In the genomic region with DNA sequence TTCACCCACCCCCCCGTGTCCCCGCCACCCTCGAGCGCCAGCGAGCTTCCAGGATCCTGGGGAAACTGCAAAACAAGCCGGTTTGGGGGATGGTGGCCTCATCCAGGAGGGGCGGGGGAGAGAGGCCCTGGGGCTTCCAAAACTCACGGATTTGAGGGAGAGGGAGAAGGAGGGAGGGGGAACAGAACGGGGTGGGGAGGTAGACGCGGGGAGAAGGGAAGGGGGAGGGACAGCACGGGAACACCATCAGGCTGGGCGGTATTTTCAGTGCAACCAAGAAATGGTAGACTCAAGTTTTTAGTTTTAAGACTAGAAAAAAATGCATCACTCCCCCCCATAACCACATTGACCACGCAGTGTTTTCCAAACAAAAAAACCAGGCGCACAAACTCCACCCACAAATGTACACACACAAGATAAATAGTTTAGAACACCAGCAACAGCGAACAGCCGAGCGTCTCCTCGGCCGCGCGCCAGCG, we compare ENCODE assay signal across 6 cellular contexts. TPM values are rescaled to one million over a fixed set of nuclear protein-coding genes. Genes with fewer than 3 reads are reported as not detected.
DNase-seq lines count a peak whose midpoint lies in the region; TF ChIP-seq lines count a peak whose summit lies in the region.

No MANE protein-coding gene starts in this region.

- H3K27me3 Mint-ChIP-seq in activated T-helper 2 cell treated with anti-CD3 and anti-CD28 coated beads, Interferon-gamma antibody, Interleukin-2, Interleukin-4, amounts not matched to agents 10 μg/mL and 5 μg/mL and 100 μg/mL, durations not matched to agents 14 hours and 24 hours and 36 hours (ENCODE audit: low read depth) = peaks cover 26% of the 10 kb centered on the region
- peaks cover 37% of the 10 kb centered on the region for H3K27me3 Mint-ChIP-seq in mesothelial cell of epicardium (ENCODE audit: low read depth)

- H3K9ac ChIP-seq in GM23248 = no peak overlapping the region

- intact Hi-C loops in activated T-helper 2 cell treated with anti-CD3 and anti-CD28 coated beads, Interferon-gamma antibody, Interleukin-2, Interleukin-4, amounts not matched to agents 10 μg/mL and 5 μg/mL and 100 μg/mL, durations not matched to agents 14 hours and 24 hours and 36 hours (cut with micrococcal nuclease) = no loop called here

- no peaks in the 10 kb centered on the region for H3F3A ChIP-seq in GM23248 (ENCODE audit: insufficient read depth)

- no peak for TF ChIP-seq CTCF in mesothelial cell of epicardium (IDR thresholded peaks at IDR 0.05; ENCODE audit: unreplicated experiment)

- DNase-seq in GM23248 (no peak), mesothelial cell of epicardium (ENCODE audit: low spot score in 2 of 2, unreplicated experiment in 2 of 2) (no peak), UCSD-AML1 (lab: John Stamatoyannopoulos, UW; ENCODE audit: unreplicated experiment) (no peak), G401 (ENCODE audit: low spot score) (no peak), OCI-M2 (lab: John Stamatoyannopoulos, UW; ENCODE audit: unreplicated experiment) (no peak)
- DNase-seq in activated T-helper 2 cell treated with anti-CD3 and anti-CD28 coated beads, Interferon-gamma antibody, Interleukin-2, Interleukin-4, amounts not matched to agents 10 μg/mL and 5 μg/mL and 100 μg/mL, durations not matched to agents 14 hours and 24 hours and 36 hours (ENCODE audit: low spot score) = no peak

- H3K4me2 ChIP-seq in GM23248 (ENCODE audit: unreplicated experiment) = peak overlapping the region; percentile 48

- no peaks in the 10 kb centered on the region for H3K4me1 ChIP-seq in GM23248 (ENCODE audit: insufficient read depth)

- WGBS in GM23248 (ENCODE audit: low coverage in 1 of 2, low lambda C conversion rate in 2 of 2, missing lambda C conversion rate in 2 of 2), 2 experiments = 0 to 4% methylated on average over 16 to 23 of the region's 23 CpGs

- no peaks in the 10 kb centered on the region for H3K36me3 Mint-ChIP-seq in activated T-helper 2 cell treated with anti-CD3 and anti-CD28 coated beads, Interferon-gamma antibody, Interleukin-2, Interleukin-4, amounts not matched to agents 10 μg/mL and 5 μg/mL and 100 μg/mL, durations not matched to agents 14 hours and 24 hours and 36 hours (ENCODE audit: low read depth)
- H3K36me3 Mint-ChIP-seq in mesothelial cell of epicardium = no peaks in the 10 kb centered on the region

- no peaks in the 10 kb centered on the region for H3K79me2 ChIP-seq in GM23248 (ENCODE audit: insufficient read depth)

- no peak overlapping the region for H3K27ac ChIP-seq in GM23248

- H2AFZ ChIP-seq in GM23248 = peak overlapping the region; percentile 38; the same call in 1 of the 2 replicates

- no peaks in the 10 kb centered on the region for H3K36me3 ChIP-seq in GM23248 (ENCODE audit: low read depth)

- H3K9me3 ChIP-seq in GM23248 (ENCODE audit: low read depth) = no peaks in the 10 kb centered on the region

- H3K4me3 ChIP-seq in GM23248 = peak overlapping the region; percentile 58

- peaks cover 9% of the 10 kb centered on the region for H3K4me1 Mint-ChIP-seq in activated T-helper 2 cell treated with anti-CD3 and anti-CD28 coated beads, Interferon-gamma antibody, Interleukin-2, Interleukin-4, amounts not matched to agents 10 μg/mL and 5 μg/mL and 100 μg/mL, durations not matched to agents 14 hours and 24 hours and 36 hours (ENCODE audit: low read depth)
- H3K4me1 Mint-ChIP-seq in mesothelial cell of epicardium = peaks cover 30% of the 10 kb centered on the region

- H4K20me1 ChIP-seq in GM23248 (ENCODE audit: insufficient read depth) = no peaks in the 10 kb centered on the region

- H3K4me3 Mint-ChIP-seq in activated T-helper 2 cell treated with anti-CD3 and anti-CD28 coated beads, Interferon-gamma antibody, Interleukin-2, Interleukin-4, amounts not matched to agents 10 μg/mL and 5 μg/mL and 100 μg/mL, durations not matched to agents 14 hours and 24 hours and 36 hours (ENCODE audit: low read depth) = peak overlapping the region; percentile 80
- peak overlapping the region; percentile 87 for H3K4me3 Mint-ChIP-seq in mesothelial cell of epicardium

- H3K27ac Mint-ChIP-seq in activated T-helper 2 cell treated with anti-CD3 and anti-CD28 coated beads, Interferon-gamma antibody, Interleukin-2, Interleukin-4, amounts not matched to agents 10 μg/mL and 5 μg/mL and 100 μg/mL, durations not matched to agents 14 hours and 24 hours and 36 hours = no peak overlapping the region
- H3K27ac Mint-ChIP-seq in mesothelial cell of epicardium = peak overlapping the region; percentile 85

- in situ Hi-C loops in GM23248 (cut with MboI) (no loop called here), G401 (cut with HindIII; ENCODE audit: low sequenced_read_pairs) (no loop called here)

- no peaks in the 10 kb centered on the region for H3K9me3 Mint-ChIP-seq in activated T-helper 2 cell treated with anti-CD3 and anti-CD28 coated beads, Interferon-gamma antibody, Interleukin-2, Interleukin-4, amounts not matched to agents 10 μg/mL and 5 μg/mL and 100 μg/mL, durations not matched to agents 14 hours and 24 hours and 36 hours
- no peaks in the 10 kb centered on the region for H3K9me3 Mint-ChIP-seq in mesothelial cell of epicardium

- peaks cover 41% of the 10 kb centered on the region for H3K27me3 ChIP-seq in GM23248 (replicated peaks; ENCODE audit: insufficient read depth)

- H3K9me2 ChIP-seq in GM23248 (ENCODE audit: insufficient read depth) = no peaks in the 10 kb centered on the region

RNA-seq across cellular contexts. Expression of a gene that starts 1.4 kb away (rescaled TPM):
- 0.32 TPM in 1 of 2 replicates, not detected in the other for total RNA-seq in GM23248 (2014; rRNA removed; shearing (Covaris generic))
- not detected in 2 replicates for polyA plus RNA-seq in GM23248 (2016; fragmentation: Nextera tagmentation; extraction: Ambion mirVana)
- total RNA-seq in activated T-helper 2 cell treated with anti-CD3 and anti-CD28 coated beads, Interferon-gamma antibody, Interleukin-2, Interleukin-4, amounts not matched to agents 10 μg/mL and 5 μg/mL and 100 μg/mL, durations not matched to agents 14 hours and 24 hours and 36 hours = 9.3 and 11.2 TPM in 2 replicates
- total RNA-seq in mesothelial cell of epicardium = 7.4 to 9.6 TPM (median 9.2 TPM) in 3 replicates
- total RNA-seq in G401 (2014; rRNA removed; shearing (Covaris generic)) = 6.3 and 6.7 TPM in 2 replicates

RNA-seq across cellular contexts. Expression of a gene that starts 23.1 kb away (rescaled TPM):
- 25.8 and 29.6 TPM in 2 replicates for total RNA-seq in GM23248 (2014; rRNA removed; shearing (Covaris generic))
- 4.1 and 5.0 TPM in 2 replicates for polyA plus RNA-seq in GM23248 (2016; fragmentation: Nextera tagmentation; extraction: Ambion mirVana)
- 17.2 and 17.5 TPM in 2 replicates for total RNA-seq in activated T-helper 2 cell treated with anti-CD3 and anti-CD28 coated beads, Interferon-gamma antibody, Interleukin-2, Interleukin-4, amounts not matched to agents 10 μg/mL and 5 μg/mL and 100 μg/mL, durations not matched to agents 14 hours and 24 hours and 36 hours
- 5.7 to 6.5 TPM (median 6.5 TPM) in 3 replicates for total RNA-seq in mesothelial cell of epicardium
- total RNA-seq in G401 (2014; rRNA removed; shearing (Covaris generic)) = 38.2 and 41.7 TPM in 2 replicates

RNA-seq across cellular contexts. Expression of a gene that starts 45.5 kb away (rescaled TPM):
- 65.0 and 69.6 TPM in 2 replicates for total RNA-seq in GM23248 (2014; rRNA removed; shearing (Covaris generic))
- 34.4 and 38.5 TPM in 2 replicates for polyA plus RNA-seq in GM23248 (2016; fragmentation: Nextera tagmentation; extraction: Ambion mirVana)
- 71.4 and 72.6 TPM in 2 replicates for total RNA-seq in activated T-helper 2 cell treated with anti-CD3 and anti-CD28 coated beads, Interferon-gamma antibody, Interleukin-2, Interleukin-4, amounts not matched to agents 10 μg/mL and 5 μg/mL and 100 μg/mL, durations not matched to agents 14 hours and 24 hours and 36 hours
- total RNA-seq in mesothelial cell of epicardium = 51.6 to 54.8 TPM (median 53.3 TPM) in 3 replicates
- 93.6 and 118 TPM in 2 replicates for total RNA-seq in G401 (2014; rRNA removed; shearing (Covaris generic))

RNA-seq across cellular contexts. Expression of a gene that starts 49.6 kb away (rescaled TPM):
- not detected in 2 replicates for total RNA-seq in GM23248 (2014; rRNA removed; shearing (Covaris generic))
- not detected in 2 replicates for polyA plus RNA-seq in GM23248 (2016; fragmentation: Nextera tagmentation; extraction: Ambion mirVana)
- total RNA-seq in activated T-helper 2 cell treated with anti-CD3 and anti-CD28 coated beads, Interferon-gamma antibody, Interleukin-2, Interleukin-4, amounts not matched to agents 10 μg/mL and 5 μg/mL and 100 μg/mL, durations not matched to agents 14 hours and 24 hours and 36 hours = 0.48 TPM in 2 replicates
- total RNA-seq in mesothelial cell of epicardium = 0.18 to 0.29 TPM in 2 of 3 replicates, not detected in the other
- not detected in 2 replicates for total RNA-seq in G401 (2014; rRNA removed; shearing (Covaris generic))

RNA-seq across cellular contexts. Expression of a gene that starts 59.6 kb away (rescaled TPM):
- 148 and 159 TPM in 2 replicates for total RNA-seq in GM23248 (2014; rRNA removed; shearing (Covaris generic))
- polyA plus RNA-seq in GM23248 (2016; fragmentation: Nextera tagmentation; extraction: Ambion mirVana) = 373 and 391 TPM in 2 replicates
- 357 and 361 TPM in 2 replicates for total RNA-seq in activated T-helper 2 cell treated with anti-CD3 and anti-CD28 coated beads, Interferon-gamma antibody, Interleukin-2, Interleukin-4, amounts not matched to agents 10 μg/mL and 5 μg/mL and 100 μg/mL, durations not matched to agents 14 hours and 24 hours and 36 hours
- total RNA-seq in mesothelial cell of epicardium = 146 to 152 TPM (median 148 TPM) in 3 replicates
- total RNA-seq in G401 (2014; rRNA removed; shearing (Covaris generic)) = 1,012 and 1,099 TPM in 2 replicates
